16 cellular contexts compared by ENCODE assay signal in the genomic region with DNA sequence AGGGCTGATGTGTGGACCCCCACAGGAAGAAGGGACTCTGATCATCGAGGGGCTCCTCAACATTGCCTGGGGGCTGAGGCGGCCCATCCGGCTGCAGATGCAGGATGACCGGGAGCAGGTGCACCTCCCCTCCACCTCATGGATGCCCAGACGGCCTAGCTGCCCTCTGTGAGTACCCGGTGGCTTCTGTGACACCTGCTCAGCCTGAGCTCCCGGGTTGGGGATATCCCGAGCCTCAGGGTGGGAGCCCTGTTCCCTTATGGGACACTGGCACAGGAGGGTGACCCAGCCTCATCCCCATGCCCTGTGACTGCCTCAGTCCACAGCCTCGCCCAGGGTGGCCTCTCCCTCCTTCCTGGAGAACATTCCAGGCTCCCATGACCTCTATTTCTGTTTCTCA. TPM values are rescaled to one million over a fixed set of nuclear protein-coding genes. Genes with fewer than 3 reads are reported as not detected.
A peak's percentile ranks its signal among the peaks of the same experiment; 100 is the strongest.
DNase-seq lines count a peak whose midpoint lies in the region; ATAC-seq and TF ChIP-seq lines count a peak whose summit lies in the region.
"Had no signal": no experiment of that assay in that cellular context is flagged by ENCODE, and none has a peak within 500 bp of the region (broad histone marks: within the 10 kb centered on the region; RNA-seq: fewer than 3 reads in every experiment).

No MANE protein-coding gene starts in this region.

- peaks cover 56% of the 10 kb centered on the region for H3K4me1 ChIP-seq in PC-3 (ENCODE audit: insufficient read depth, low read length)
- peaks cover 52% of the 10 kb centered on the region for H3K4me1 ChIP-seq in mesenchymal stem cell (ENCODE audit: control insufficient read depth, insufficient read depth, low read depth, low read length)
- H3K4me1 ChIP-seq in HAP-1 = peaks cover 38% of the 10 kb centered on the region

- 0 out of 2 replicates have a peak, but pooled peaks cover 10% of the 10 kb centered on the region for H3K79me2 ChIP-seq in PC-3 (ENCODE audit: low read length)

- H3K9me3 ChIP-seq in PC-3 (ENCODE audit: low read length) (no peaks in the 10 kb centered on the region), mesenchymal stem cell (ENCODE audit: control insufficient read depth, low read length) (no peaks in the 10 kb centered on the region), HAP-1 (no peaks in the 10 kb centered on the region)

- H2AFZ ChIP-seq in PC-3 (ENCODE audit: low read length) (no peak overlapping the region), mesenchymal stem cell (ENCODE audit: low read depth, low read length) (no peak overlapping the region)

- peaks cover 5% of the 10 kb centered on the region for H3K79me1 ChIP-seq in mesenchymal stem cell (replicated peaks; ENCODE audit: low read length, poor library complexity, severe bottlenecking)

- H3K23ac ChIP-seq in mesenchymal stem cell (ENCODE audit: low read length in 2 of 2) = no peak overlapping the region

- BruUV-seq in PC-3 (replicated peaks; lab: Mats Ljungman, UMichigan) = no TSS peak

- H3F3A ChIP-seq in PC-3 (ENCODE audit: low read length, unreplicated experiment) = peaks cover 5% of the 10 kb centered on the region

- H3K18ac ChIP-seq in mesenchymal stem cell (ENCODE audit: low read depth in 1 of 2, low read length in 2 of 2) = peak overlapping the region; percentile 91 to 96

- H4K91ac ChIP-seq in mesenchymal stem cell (ENCODE audit: low read length) = peak overlapping the region; percentile 98

- no peak overlapping the region for H3K4me3 ChIP-seq in PC-3 (ENCODE audit: low read length)
- H3K4me3 ChIP-seq in dorsolateral prefrontal cortex = peak overlapping the region in 2 of 59 donors; percentile 3 to 27
- H3K4me3 ChIP-seq in mesenchymal stem cell (ENCODE audit: insufficient read depth in 1 of 2, low read depth in 1 of 2, low read length in 2 of 2) = no peak overlapping the region
- H3K4me3 ChIP-seq in HAP-1 = no peak overlapping the region

- 97% methylated on average over 9 of the region's 9 CpGs for WGBS in mesenchymal stem cell

- in situ Hi-C loops in HAP-1 (cut with MboI; ENCODE audit: low sequenced_read_pairs) = no loop called here

- H3K14ac ChIP-seq in mesenchymal stem cell (ENCODE audit: low read length in 2 of 2) = peak overlapping the region in 1 of 2 experiments; percentile 90

- H4K8ac ChIP-seq in mesenchymal stem cell (ENCODE audit: low read length) = peak overlapping the region; percentile 78

- peak overlapping the region; percentile 98 for H3K27ac ChIP-seq in PC-3 (ENCODE audit: low read length)
- peak overlapping the region in 56 of 59 donors; percentile 54 to 97 (median 91) for H3K27ac ChIP-seq in dorsolateral prefrontal cortex
- H3K27ac ChIP-seq in mesenchymal stem cell (ENCODE audit: low read length, poor library complexity, severe bottlenecking) = no peak overlapping the region
- H3K27ac ChIP-seq in temporal lobe (ENCODE audit: low read depth, low read length) = peak overlapping the region; percentile 95

- H2AK5ac ChIP-seq in mesenchymal stem cell (ENCODE audit: low read length, severe bottlenecking) = peak overlapping the region; percentile 81

- H3K4me2 ChIP-seq in PC-3 (ENCODE audit: low read length) = peak overlapping the region; percentile 77
- no peak overlapping the region for H3K4me2 ChIP-seq in mesenchymal stem cell (ENCODE audit: low read length, poor library complexity, severe bottlenecking)

- DNase-seq in PC-3 (no peak), dorsolateral prefrontal cortex (no peak), mesenchymal stem cell (no peak), NCI-H2227 treated with DMSO at 0.1 percent for 48 hours (lab: John Stamatoyannopoulos, UW) (no peak), HAP-1 (ENCODE audit: low spot score in 2 of 2) (no peak)
- DNase-seq in activated CD4-positive, CD25-positive, alpha-beta regulatory T cell treated with anti-CD3 and anti-CD28 coated beads, Interleukin-2, amount 50 U/mL, for 72 hours = no peak
- DNase-seq: activated CD8-positive, alpha-beta memory T cell treated with anti-CD3 and anti-CD28 coated beads, Interleukin-2, amount 10 ng/mL, durations not matched to agents 7 days and 5 days; activated naive CD4-positive, alpha-beta T cell treated with anti-CD3 and anti-CD28 coated beads for 36 hours; C1 segment of cervical spinal cord; central memory CD4-positive, alpha-beta T cell; DMS79 treated with DMSO at 0.1 percent for 48 hours; nucleus accumbens; SW 1271 had no signal

- CTCF ChIA-PET in PC-3 (lab: Charles Lee) = interaction anchor here (0.6 to 1.4 kb wide), 2 partner anchors 19 to 50 kb away, joined by 4 to 8 read pairs; no protein-coding TSS in a partner anchor

- intact Hi-C loops in PC-3 (cut with micrococcal nuclease) (loop anchor here (1.0 kb wide), 1 partner anchor 18 kb away; a partner anchor contains a TSS), dorsolateral prefrontal cortex (cut with DNase I) (loop anchor here in 1 of 2 donors (10.0 kb wide), 1 partner anchor 98 kb away; no protein-coding TSS in a partner anchor)

- no peak overlapping the region for H2BK5ac ChIP-seq in mesenchymal stem cell (ENCODE audit: low read depth, low read length, poor library complexity, severe bottlenecking)

- H3K27me3 ChIP-seq in PC-3 (ENCODE audit: low read length) = no peaks in the 10 kb centered on the region
- no peaks in the 10 kb centered on the region for H3K27me3 ChIP-seq in dorsolateral prefrontal cortex
- no peaks in the 10 kb centered on the region for H3K27me3 ChIP-seq in mesenchymal stem cell (ENCODE audit: control insufficient read depth in 1 of 2, insufficient read depth in 1 of 2, low read length in 2 of 2)
- no peaks in the 10 kb centered on the region for H3K27me3 ChIP-seq in HAP-1 (ENCODE audit: low read depth)

- no peak for TF ChIP-seq CTCF in PC-3 (conservative IDR thresholded peaks at IDR 0.05; ENCODE audit: low read depth, low read length)
- no peak for TF ChIP-seq CTCF in dorsolateral prefrontal cortex (IDR thresholded peaks at IDR 0.05 in 54 of 56, conservative IDR thresholded peaks at IDR 0.05 in 2 of 56; ENCODE audit: low read depth in 1 of 56, partially characterized antibody in 56 of 56)

- H3K4ac ChIP-seq in mesenchymal stem cell (ENCODE audit: low read depth in 1 of 2, low read length in 2 of 2) = peak overlapping the region in 1 of 2 experiments; percentile 89

- H2BK120ac ChIP-seq in mesenchymal stem cell (ENCODE audit: low read depth, low read length) = no peak overlapping the region

- peak overlapping the region; percentile 12; the same call in 1 of the 2 replicates for H3K9ac ChIP-seq in PC-3 (ENCODE audit: low read length)
- peak overlapping the region; percentile 73 for H3K9ac ChIP-seq in mesenchymal stem cell (ENCODE audit: low read length)

- H4K20me1 ChIP-seq in PC-3 (ENCODE audit: low read length) = no peaks in the 10 kb centered on the region

- no peak overlapping the region for H2BK15ac ChIP-seq in mesenchymal stem cell (ENCODE audit: low read depth, poor library complexity, severe bottlenecking)

- POLR2A ChIA-PET in PC-3 (lab: Charles Lee; ENCODE audit: unreplicated experiment) = no interaction called here

- no peaks in the 10 kb centered on the region for H3K9me2 ChIP-seq in PC-3 (replicated peaks; ENCODE audit: low read length)

- H2BK12ac ChIP-seq in mesenchymal stem cell (ENCODE audit: low read length in 2 of 2) = peak overlapping the region; percentile 64 to 98

- H3K36me3 ChIP-seq in PC-3 (ENCODE audit: low read depth, low read length) (no peaks in the 10 kb centered on the region), mesenchymal stem cell (ENCODE audit: control insufficient read depth in 1 of 2, insufficient read depth in 2 of 2, low read depth in 1 of 2, low read length in 2 of 2) (peaks cover 12 to 36% of the 10 kb centered on the region in 2 experiments), HAP-1 (replicated peaks) (no peaks in the 10 kb centered on the region)

- ATAC-seq in PC-3 (no peak), GM21423 (IDR thresholded peaks at IDR 0.05; ENCODE audit: unreplicated experiment) (no peak)
- ATAC-seq: activated CD8-positive, alpha-beta memory T cell treated with anti-CD3 and anti-CD28 coated beads, Interleukin-2, amount 10 ng/mL, durations not matched to agents 7 days and 5 days; left colon had no signal

RNA-seq across cellular contexts. Expression of a gene that starts 3.9 kb away (rescaled TPM):
- total RNA-seq in PC-3 (2014; rRNA removed) = 8.0 and 9.0 TPM in 2 replicates
- total RNA-seq in dorsolateral prefrontal cortex = 100 to 1,000 TPM in 23 of 120 experiments, 10 to 100 TPM in 91, 1 to 10 TPM in 6; 8.1 to 234 (median 44.3) TPM
- 10.5 TPM for polyA plus RNA-seq in mesenchymal stem cell (2013, experiment 1 of 2)
- polyA plus RNA-seq in mesenchymal stem cell (2013, experiment 2 of 2) = 10.5 TPM
- total RNA-seq in temporal lobe = 3.4 TPM

RNA-seq across cellular contexts. Expression of a gene that starts 18.2 kb away (rescaled TPM):
- total RNA-seq in PC-3 (2014; rRNA removed) = 17.6 and 24.8 TPM in 2 replicates
- 10 to 100 TPM in 117 of 120 experiments, 1 to 10 TPM in 3; 9.2 to 20.9 (median 14.1) TPM for total RNA-seq in dorsolateral prefrontal cortex
- polyA plus RNA-seq in mesenchymal stem cell (2013, experiment 1 of 2) = 13.5 TPM
- 14.1 TPM for polyA plus RNA-seq in mesenchymal stem cell (2013, experiment 2 of 2)
- 34.4 TPM for total RNA-seq in temporal lobe

RNA-seq across cellular contexts. Expression of a gene that starts 22.9 kb away (rescaled TPM):
- total RNA-seq in PC-3 (2014; rRNA removed) (7.7 and 8.7 TPM in 2 replicates), dorsolateral prefrontal cortex (100 to 1,000 TPM in 81 of 120 experiments, 10 to 100 TPM in 39; 54.6 to 175 (median 111) TPM), temporal lobe (12.0 TPM)
- polyA plus RNA-seq in mesenchymal stem cell (2013, experiment 1 of 2) = 30.8 TPM
- 30.3 TPM for polyA plus RNA-seq in mesenchymal stem cell (2013, experiment 2 of 2)
